In the genomic region with DNA sequence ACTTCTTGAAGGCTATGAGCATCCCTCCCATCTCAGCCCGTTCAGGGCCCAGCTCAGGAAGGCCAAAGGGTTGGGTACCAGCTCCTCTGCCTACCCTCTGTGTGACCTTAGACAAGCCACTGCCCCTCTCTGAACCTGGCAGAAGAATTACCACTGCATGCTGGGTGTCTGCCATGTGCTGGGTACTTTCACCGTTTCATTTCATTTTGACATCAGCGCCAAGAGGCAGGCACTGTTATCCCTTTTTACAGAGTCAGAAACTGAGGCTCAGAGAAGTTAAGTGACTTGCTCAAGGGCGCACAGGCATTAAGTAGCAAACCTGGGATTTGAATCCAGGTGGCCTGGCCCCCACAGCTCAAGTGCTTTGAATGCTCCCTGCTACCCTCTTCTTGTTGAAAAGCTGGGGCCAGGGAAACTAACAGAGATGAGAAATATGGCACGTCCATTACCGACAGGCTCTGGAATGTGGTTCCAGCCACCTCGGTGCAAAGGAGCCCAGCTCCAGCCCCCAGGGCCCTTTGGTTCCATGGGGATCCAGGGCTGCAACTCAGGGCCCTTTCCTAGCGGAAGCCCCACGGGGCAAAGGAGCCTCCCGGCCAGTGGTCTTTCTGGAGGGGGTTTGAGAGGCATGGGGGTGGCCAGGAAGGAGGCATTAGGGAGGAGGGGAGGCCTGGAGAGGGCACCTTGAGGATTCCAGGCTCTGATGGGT, we compare ENCODE assay signal across 20 cellular contexts. TPM values are rescaled to one million over a fixed set of nuclear protein-coding genes. Genes with fewer than 3 reads are reported as not detected.
"Had no signal": no experiment of that assay in that cellular context is flagged by ENCODE, and none has a peak within 500 bp of the region (broad histone marks: within the 10 kb centered on the region; RNA-seq: fewer than 3 reads in every experiment).

No MANE protein-coding gene starts in this region.

- H3K9me3 ChIP-seq: breast epithelium, esophagus squamous epithelium, sigmoid colon had no signal

- H3K27me3 ChIP-seq: breast epithelium, esophagus squamous epithelium, sigmoid colon had no signal

- H3K36me3 ChIP-seq: breast epithelium, esophagus squamous epithelium, sigmoid colon had no signal

- H3K27ac Mint-ChIP-seq: activated CD4-positive, alpha-beta memory T cell treated with anti-CD3 and anti-CD28 coated beads for 36 hours; activated naive CD8-positive, alpha-beta T cell; immature natural killer cell; nephron; stimulated activated naive CD8-positive, alpha-beta T cell treated with anti-CD3 and anti-CD28 coated beads, Interleukin-15, Interleukin-2, amounts not matched to agents 100 ng/mL and 50 ng/mL, for 24 hours had no signal

- DNase-seq: activated CD4-positive, alpha-beta memory T cell treated with anti-CD3 and anti-CD28 coated beads for 36 hours; activated CD4-positive, alpha-beta T cell treated with anti-CD3 and anti-CD28 coated beads for 1 hour; activated gamma-delta T cell; activated T-cell treated with anti-CD3 and anti-CD28 coated beads, Interleukin-2, amount 50 U/mL, for 48 hours; amygdala; esophagus squamous epithelium; foreskin fibroblast; immature natural killer cell; sigmoid colon; stimulated activated CD4-positive, alpha-beta T cell treated with anti-CD3 and anti-CD28 coated beads, Interleukin-4, amount 100 ng/mL, for 1 hour; stimulated activated CD8-positive, alpha-beta memory T cell treated with anti-CD3 and anti-CD28 coated beads, Interleukin-4, amount 100 ng/mL, for 48 hours had no signal

- H3K4me1 Mint-ChIP-seq: immature natural killer cell, nephron had no signal

- H3K9me3 Mint-ChIP-seq: activated CD4-positive, alpha-beta memory T cell treated with anti-CD3 and anti-CD28 coated beads for 36 hours; immature natural killer cell; nephron; stimulated activated naive CD8-positive, alpha-beta T cell treated with anti-CD3 and anti-CD28 coated beads, Interleukin-15, Interleukin-2, amounts not matched to agents 100 ng/mL and 50 ng/mL, for 24 hours had no signal

- H3K4me3 ChIP-seq: breast epithelium, esophagus squamous epithelium, sigmoid colon had no signal

- H3K4me3 Mint-ChIP-seq: activated CD4-positive, alpha-beta memory T cell treated with anti-CD3 and anti-CD28 coated beads for 36 hours; activated naive CD8-positive, alpha-beta T cell; immature natural killer cell; nephron; stimulated activated naive CD8-positive, alpha-beta T cell treated with anti-CD3 and anti-CD28 coated beads, Interleukin-15, Interleukin-2, amounts not matched to agents 100 ng/mL and 50 ng/mL, for 24 hours had no signal

- H3K27ac ChIP-seq: sigmoid colon had no signal

- H3K27me3 Mint-ChIP-seq: stimulated activated naive CD8-positive, alpha-beta T cell treated with anti-CD3 and anti-CD28 coated beads, Interleukin-15, Interleukin-2, amounts not matched to agents 100 ng/mL and 50 ng/mL, for 24 hours had no signal

- H3K36me3 Mint-ChIP-seq: activated CD4-positive, alpha-beta memory T cell treated with anti-CD3 and anti-CD28 coated beads for 36 hours; activated naive CD8-positive, alpha-beta T cell; immature natural killer cell had no signal

- H3K4me1 ChIP-seq: breast epithelium, sigmoid colon had no signal

RNA-seq across cellular contexts. Expression of gene TMEM82, which starts 6.5 kb away (rescaled TPM):
- total RNA-seq: activated CD4-positive, alpha-beta memory T cell treated with anti-CD3 and anti-CD28 coated beads for 36 hours; breast epithelium; cerebellum; esophagus squamous epithelium; omental fat pad; pulmonary artery endothelial cell; T-helper 2 cell treated with Interferon-gamma antibody and Interleukin-4, amounts not matched to agents 100 ng/mL and 5 ng/mL, for 36 hours; temporal lobe had no signal
- polyA plus RNA-seq: immature natural killer cell had no signal

RNA-seq across cellular contexts. Expression of gene FBLIM1, which starts 9.8 kb away (rescaled TPM):
- total RNA-seq: T-helper 2 cell treated with Interferon-gamma antibody and Interleukin-4, amounts not matched to agents 100 ng/mL and 5 ng/mL, for 36 hours had no signal
- polyA plus RNA-seq: immature natural killer cell had no signal

RNA-seq across cellular contexts. Expression of gene SLC25A34, which starts 12.8 kb away (rescaled TPM):
- polyA plus RNA-seq: immature natural killer cell had no signal
